In the genomic region with DNA sequence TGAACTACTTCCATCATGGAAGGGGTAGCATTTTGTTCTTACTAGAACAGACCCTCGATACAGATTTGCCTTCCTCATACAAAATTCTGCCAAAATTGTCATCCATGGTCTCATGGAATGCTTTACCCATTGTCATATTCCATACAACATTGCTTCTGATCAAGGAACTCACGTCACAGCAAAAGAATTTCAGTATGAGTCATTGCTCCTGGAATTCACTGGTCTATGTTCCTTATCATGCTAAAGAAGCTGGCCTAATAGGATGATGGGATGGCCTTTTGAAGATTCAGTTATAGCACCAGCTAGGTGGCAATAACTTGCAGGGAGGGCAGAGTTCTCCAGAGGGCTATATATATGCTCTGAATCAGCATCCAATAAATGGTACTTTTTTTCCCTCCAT, we compare ENCODE assay signal across 12 cellular contexts. TPM values are rescaled to one million over a fixed set of nuclear protein-coding genes. Genes with fewer than 3 reads are reported as not detected.
DNase-seq lines count a peak whose midpoint lies in the region; ATAC-seq lines count a peak whose summit lies in the region.
"Had no signal": no experiment of that assay in that cellular context is flagged by ENCODE, and none has a peak within 500 bp of the region (broad histone marks: within the 10 kb centered on the region; RNA-seq: fewer than 3 reads in every experiment).

No MANE protein-coding gene starts in this region.

- no peak overlapping the region for H3K9ac ChIP-seq in adipocyte (ENCODE audit: low read length)

- ATAC-seq in naive thymus-derived CD8-positive, alpha-beta T cell, result no peak
- ATAC-seq in HG03097 (IDR thresholded peaks at IDR 0.05; ENCODE audit: low FRiP score, unreplicated experiment), result no peak
- ATAC-seq: activated CD4-positive, alpha-beta T cell treated with anti-CD3 and anti-CD28 coated beads for 36 hours had no signal

- no peaks in the 10 kb centered on the region for H3K27me3 Mint-ChIP-seq in naive thymus-derived CD8-positive, alpha-beta T cell
- H3K27me3 Mint-ChIP-seq: activated CD4-positive, alpha-beta T cell treated with anti-CD3 and anti-CD28 coated beads for 36 hours; activated naive CD4-positive, alpha-beta T cell treated with anti-CD3 and anti-CD28 coated beads, Interleukin-2, amount 10 ng/mL, durations not matched to agents 7 days and 5 days had no signal

- no peaks in the 10 kb centered on the region for H3K27me3 ChIP-seq in adipocyte (replicated peaks; ENCODE audit: control insufficient read depth, insufficient read depth, low read length)

- no peaks in the 10 kb centered on the region for H3K9me3 Mint-ChIP-seq in naive thymus-derived CD8-positive, alpha-beta T cell
- H3K9me3 Mint-ChIP-seq: activated naive CD4-positive, alpha-beta T cell treated with anti-CD3 and anti-CD28 coated beads, Interleukin-2, amount 10 ng/mL, durations not matched to agents 7 days and 5 days had no signal

- no peak overlapping the region for H3K4me3 Mint-ChIP-seq in naive thymus-derived CD8-positive, alpha-beta T cell
- H3K4me3 Mint-ChIP-seq: activated CD4-positive, alpha-beta T cell treated with anti-CD3 and anti-CD28 coated beads for 36 hours; activated naive CD4-positive, alpha-beta T cell treated with anti-CD3 and anti-CD28 coated beads, Interleukin-2, amount 10 ng/mL, durations not matched to agents 7 days and 5 days had no signal

- H3K9me3 ChIP-seq in adipocyte (ENCODE audit: control insufficient read depth, low read length), result no peaks in the 10 kb centered on the region

- H3K36me3 Mint-ChIP-seq in naive thymus-derived CD8-positive, alpha-beta T cell, result no peaks in the 10 kb centered on the region
- H3K36me3 Mint-ChIP-seq: activated naive CD4-positive, alpha-beta T cell treated with anti-CD3 and anti-CD28 coated beads, Interleukin-2, amount 10 ng/mL, durations not matched to agents 7 days and 5 days had no signal

- peaks cover 0 to 13% (median 3%) of the 10 kb centered on the region in 4 donors for H3K4me1 Mint-ChIP-seq in naive thymus-derived CD8-positive, alpha-beta T cell

- DNase-seq in A172 (ENCODE audit: low spot score) (peak; percentile 97), HS-27A (ENCODE audit: low read depth) (peak; percentile 83), adipocyte (ENCODE audit: low read depth) (peak; percentile 40), hepatic stellate cell (ENCODE audit: low spot score) (peak; percentile 67), NCI-H1092 treated with DMSO at 0.1 percent for 48 hours (lab: John Stamatoyannopoulos, UW) (no peak)
- DNase-seq in stimulated activated CD4-positive, alpha-beta T cell treated with anti-CD3 and anti-CD28 coated beads, Interleukin-12 subunit alpha, Interleukin-12 subunit beta, amount 100 ng/mL, for 4 hours, result no peak
- DNase-seq in naive thymus-derived CD8-positive, alpha-beta T cell, result no peak
- DNase-seq: activated CD4-positive, alpha-beta T cell treated with anti-CD3 and anti-CD28 coated beads for 36 hours; activated naive CD4-positive, alpha-beta T cell treated with anti-CD3 and anti-CD28 coated beads, Interleukin-2, amount 10 ng/mL, durations not matched to agents 7 days and 5 days; NCI-H187; stimulated activated CD8-positive, alpha-beta memory T cell treated with anti-CD3 and anti-CD28 coated beads, Interleukin-4, amount 100 ng/mL, for 48 hours had no signal

- H3K4me3 ChIP-seq in adipocyte (ENCODE audit: low read length), result no peak overlapping the region

- H3K27ac Mint-ChIP-seq in naive thymus-derived CD8-positive, alpha-beta T cell, result peak overlapping the region in 1 of 10 donors; percentile 73
- H3K27ac Mint-ChIP-seq: activated CD4-positive, alpha-beta T cell treated with anti-CD3 and anti-CD28 coated beads for 36 hours; activated naive CD4-positive, alpha-beta T cell treated with anti-CD3 and anti-CD28 coated beads, Interleukin-2, amount 10 ng/mL, durations not matched to agents 7 days and 5 days had no signal

- H3K4me1 ChIP-seq in adipocyte (ENCODE audit: control insufficient read depth, insufficient read depth, low read length), result peaks cover 4% of the 10 kb centered on the region

- POLR2A ChIA-PET in naive thymus-derived CD8-positive, alpha-beta T cell (lab: Charles Lee), result no interaction called here

- H3K36me3 ChIP-seq in adipocyte (ENCODE audit: control insufficient read depth, insufficient read depth, low read length, severe bottlenecking), result no peaks in the 10 kb centered on the region

RNA-seq across cellular contexts. Expression of a gene that starts 18.2 kb away (rescaled TPM):
- total RNA-seq in A172 (2014; rRNA removed; shearing (Covaris generic)), result 50.5 and 59.4 TPM in 2 replicates
- total RNA-seq in naive thymus-derived CD8-positive, alpha-beta T cell, result 10 to 100 TPM; 35.2 to 38.1 TPM
- 10 to 100 TPM in 2 of 3 donors, 1 to 10 TPM in 1; 6.7 to 11.8 (median 10.5) TPM for polyA plus RNA-seq in naive thymus-derived CD8-positive, alpha-beta T cell

Comparison
In these comparisons a context has a peak if more than half of its experiments do, and no peak if none do; other contexts are left out.
1. DNase-seq: peak in A172 (single experiment), HS-27A (single experiment), adipocyte (single experiment) and hepatic stellate cell (single experiment); none in stimulated activated CD4-positive, alpha-beta T cell treated with anti-CD3 and anti-CD28 coated beads, Interleukin-12 subunit alpha, Interleukin-12 subunit beta, amount 100 ng/mL, for 4 hours (single experiment), naive thymus-derived CD8-positive, alpha-beta T cell (0 of 10) and NCI-H1092 treated with DMSO at 0.1 percent for 48 hours (single experiment).